ENCODE assay signal across 2 cellular contexts in the genomic region with DNA sequence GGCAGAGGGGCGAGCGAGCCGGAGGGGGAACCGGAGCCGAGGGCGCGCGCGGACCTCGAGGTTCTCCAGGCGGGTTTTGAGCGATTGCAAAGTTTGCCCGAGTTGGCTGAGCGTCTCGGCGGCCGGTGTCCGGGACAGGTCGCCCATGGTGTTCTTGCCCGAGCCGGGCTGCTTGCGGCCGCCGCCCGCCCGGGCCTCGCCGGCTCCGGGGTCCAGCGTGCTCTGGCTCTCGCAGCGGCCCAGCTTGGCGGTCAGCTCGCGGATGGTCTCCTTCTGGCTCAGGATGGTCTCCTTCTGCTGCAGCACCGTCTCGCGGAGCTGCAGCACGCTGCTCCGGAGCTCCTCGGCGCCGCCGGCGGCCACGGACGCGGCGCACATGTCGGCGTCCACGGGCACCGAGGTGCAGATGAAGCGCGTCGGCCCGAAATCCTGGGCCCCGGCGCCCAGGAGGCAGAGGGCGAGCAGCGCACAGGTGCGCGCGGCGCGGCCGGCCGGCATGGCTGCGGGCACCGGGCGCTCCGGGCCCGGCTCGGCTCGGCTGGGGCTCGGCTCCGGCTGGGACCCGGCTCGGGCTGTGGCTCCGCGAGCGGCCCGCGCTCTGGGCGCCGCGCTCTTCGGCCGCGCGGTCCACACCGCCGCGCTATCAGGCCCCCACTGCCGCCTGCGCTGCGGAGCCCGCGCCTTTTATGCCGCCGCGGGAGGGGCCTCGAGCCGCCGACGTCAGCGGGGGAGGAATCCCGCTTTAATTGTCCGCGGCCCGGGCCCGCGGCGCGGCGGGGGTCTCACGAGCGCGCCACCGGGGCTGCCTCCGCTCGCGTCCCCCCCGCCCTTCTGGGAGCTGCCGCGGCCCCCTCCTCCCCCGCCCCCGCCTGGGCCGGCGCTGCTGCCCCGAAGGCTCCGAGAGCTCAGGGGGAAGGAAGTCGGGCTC.
TF ChIP-seq lines count a peak whose summit lies in the region.

A gene with protein sequence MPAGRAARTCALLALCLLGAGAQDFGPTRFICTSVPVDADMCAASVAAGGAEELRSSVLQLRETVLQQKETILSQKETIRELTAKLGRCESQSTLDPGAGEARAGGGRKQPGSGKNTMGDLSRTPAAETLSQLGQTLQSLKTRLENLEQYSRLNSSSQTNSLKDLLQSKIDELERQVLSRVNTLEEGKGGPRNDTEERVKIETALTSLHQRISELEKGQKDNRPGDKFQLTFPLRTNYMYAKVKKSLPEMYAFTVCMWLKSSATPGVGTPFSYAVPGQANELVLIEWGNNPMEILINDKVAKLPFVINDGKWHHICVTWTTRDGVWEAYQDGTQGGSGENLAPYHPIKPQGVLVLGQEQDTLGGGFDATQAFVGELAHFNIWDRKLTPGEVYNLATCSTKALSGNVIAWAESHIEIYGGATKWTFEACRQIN (minus strand): TSS at position 659 of the 928 bp plus-strand sequence. CDS start 161 bp downstream, at position 498.

TF ChIP-seq in A549, 52 proteins besides CTCF, POLR2A, EP300 and RAD21 (continued from another document):
- TF ChIP-seq HEYL (CRISPR knock-in tag; IDR thresholded peaks at IDR 0.05): no peak
- TF ChIP-seq SREBF2 (IDR thresholded peaks at IDR 0.05): no peak
- TF ChIP-seq RARB (CRISPR knock-in tag; IDR thresholded peaks at IDR 0.05): no peak
- no peak for TF ChIP-seq GATA3 (IDR thresholded peaks at IDR 0.05; ENCODE audit: borderline replicate concordance)
- TF ChIP-seq, protein P1, sequence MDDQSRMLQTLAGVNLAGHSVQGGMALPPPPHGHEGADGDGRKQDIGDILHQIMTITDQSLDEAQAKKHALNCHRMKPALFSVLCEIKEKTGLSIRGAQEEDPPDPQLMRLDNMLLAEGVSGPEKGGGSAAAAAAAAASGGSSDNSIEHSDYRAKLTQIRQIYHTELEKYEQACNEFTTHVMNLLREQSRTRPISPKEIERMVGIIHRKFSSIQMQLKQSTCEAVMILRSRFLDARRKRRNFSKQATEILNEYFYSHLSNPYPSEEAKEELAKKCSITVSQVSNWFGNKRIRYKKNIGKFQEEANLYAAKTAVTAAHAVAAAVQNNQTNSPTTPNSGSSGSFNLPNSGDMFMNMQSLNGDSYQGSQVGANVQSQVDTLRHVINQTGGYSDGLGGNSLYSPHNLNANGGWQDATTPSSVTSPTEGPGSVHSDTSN (IDR thresholded peaks at IDR 0.05): no peak
- peak in 1 of 2 experiments; percentile 75; a peak in 3 of 5 replicates for TF ChIP-seq JUN (IDR thresholded peaks at IDR 0.05)
- TF ChIP-seq FOSL2 (IDR thresholded peaks at IDR 0.05): no peak
- TF ChIP-seq FOSL2 (CRISPR knock-in tag; IDR thresholded peaks at IDR 0.05): no peak
- no peak for TF ChIP-seq CHD2 (IDR thresholded peaks at IDR 0.05; ENCODE audit: low read length, partially characterized antibody)
- TF ChIP-seq KDM5A (IDR thresholded peaks at IDR 0.05): no peak
- TF ChIP-seq, protein P2, sequence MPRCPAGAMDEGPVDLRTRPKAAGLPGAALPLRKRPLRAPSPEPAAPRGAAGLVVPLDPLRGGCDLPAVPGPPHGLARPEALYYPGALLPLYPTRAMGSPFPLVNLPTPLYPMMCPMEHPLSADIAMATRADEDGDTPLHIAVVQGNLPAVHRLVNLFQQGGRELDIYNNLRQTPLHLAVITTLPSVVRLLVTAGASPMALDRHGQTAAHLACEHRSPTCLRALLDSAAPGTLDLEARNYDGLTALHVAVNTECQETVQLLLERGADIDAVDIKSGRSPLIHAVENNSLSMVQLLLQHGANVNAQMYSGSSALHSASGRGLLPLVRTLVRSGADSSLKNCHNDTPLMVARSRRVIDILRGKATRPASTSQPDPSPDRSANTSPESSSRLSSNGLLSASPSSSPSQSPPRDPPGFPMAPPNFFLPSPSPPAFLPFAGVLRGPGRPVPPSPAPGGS (IDR thresholded peaks at IDR 0.05): peak; percentile 69; the same call in 1 of the 3 replicates
- no peak for TF ChIP-seq KDM1A (IDR thresholded peaks at IDR 0.05; ENCODE audit: low read depth)
- no peak for TF ChIP-seq HDAC2 (IDR thresholded peaks at IDR 0.05)
- no peak for TF ChIP-seq FOXS1 (CRISPR knock-in tag; IDR thresholded peaks at IDR 0.05)
- TF ChIP-seq RFX5 (IDR thresholded peaks at IDR 0.05): no peak
- no peak for TF ChIP-seq BHLHE40 (IDR thresholded peaks at IDR 0.05; ENCODE audit: low read depth, low read length)
- no peak for TF ChIP-seq FOSB (CRISPR knock-in tag; IDR thresholded peaks at IDR 0.05)
- 0 out of 2 replicates have a peak, but pooled peaks have one; percentile 6 for TF ChIP-seq MYC (IDR thresholded peaks at IDR 0.05; ENCODE audit: borderline replicate concordance, low read length)
- TF ChIP-seq, protein P3, sequence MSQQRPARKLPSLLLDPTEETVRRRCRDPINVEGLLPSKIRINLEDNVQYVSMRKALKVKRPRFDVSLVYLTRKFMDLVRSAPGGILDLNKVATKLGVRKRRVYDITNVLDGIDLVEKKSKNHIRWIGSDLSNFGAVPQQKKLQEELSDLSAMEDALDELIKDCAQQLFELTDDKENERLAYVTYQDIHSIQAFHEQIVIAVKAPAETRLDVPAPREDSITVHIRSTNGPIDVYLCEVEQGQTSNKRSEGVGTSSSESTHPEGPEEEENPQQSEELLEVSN (IDR thresholded peaks at IDR 0.05; ENCODE audit: borderline replicate concordance, low read depth): peak; percentile 50

TF ChIP-seq in HEK293, 187 proteins besides CTCF, POLR2A, EP300 and RAD21 (continued from another document):
- TF ChIP-seq, protein P4, sequence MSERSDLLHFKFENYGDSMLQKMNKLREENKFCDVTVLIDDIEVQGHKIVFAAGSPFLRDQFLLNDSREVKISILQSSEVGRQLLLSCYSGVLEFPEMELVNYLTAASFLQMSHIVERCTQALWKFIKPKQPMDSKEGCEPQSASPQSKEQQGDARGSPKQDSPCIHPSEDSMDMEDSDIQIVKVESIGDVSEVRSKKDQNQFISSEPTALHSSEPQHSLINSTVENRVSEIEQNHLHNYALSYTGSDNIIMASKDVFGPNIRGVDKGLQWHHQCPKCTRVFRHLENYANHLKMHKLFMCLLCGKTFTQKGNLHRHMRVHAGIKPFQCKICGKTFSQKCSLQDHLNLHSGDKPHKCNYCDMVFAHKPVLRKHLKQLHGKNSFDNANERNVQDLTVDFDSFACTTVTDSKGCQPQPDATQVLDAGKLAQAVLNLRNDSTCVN (tag by site-specific recombination; optimal IDR thresholded peaks at IDR 0.05): peak; percentile 75
- TF ChIP-seq ZBTB20 (tag by site-specific recombination; IDR thresholded peaks at IDR 0.05) (no peak), ZNF747 (tag by site-specific recombination; IDR thresholded peaks at IDR 0.05) (no peak), ZNF768 (tag by site-specific recombination; IDR thresholded peaks at IDR 0.05) (no peak), ZNF16 (tag by site-specific recombination; IDR thresholded peaks at IDR 0.05; ENCODE audit: low read depth) (no peak), ZNF555 (tag by site-specific recombination; conservative IDR thresholded peaks at IDR 0.05) (no peak), ZNF560 (tag by site-specific recombination; IDR thresholded peaks at IDR 0.05; ENCODE audit: borderline replicate concordance) (no peak), ZNF776 (tag by site-specific recombination; IDR thresholded peaks at IDR 0.05; ENCODE audit: borderline replicate concordance) (no peak), GLIS1 (tag by site-specific recombination; IDR thresholded peaks at IDR 0.05) (peak; percentile 76; the same call in 1 of the 2 replicates), FEZF1 (tag by site-specific recombination; IDR thresholded peaks at IDR 0.05) (no peak), TRIM28 (IDR thresholded peaks at IDR 0.05; ENCODE audit: borderline replicate concordance, low read length) (no peak), ZNF596 (tag by site-specific recombination; IDR thresholded peaks at IDR 0.05) (peak; percentile 53)
- TF ChIP-seq, protein P5, sequence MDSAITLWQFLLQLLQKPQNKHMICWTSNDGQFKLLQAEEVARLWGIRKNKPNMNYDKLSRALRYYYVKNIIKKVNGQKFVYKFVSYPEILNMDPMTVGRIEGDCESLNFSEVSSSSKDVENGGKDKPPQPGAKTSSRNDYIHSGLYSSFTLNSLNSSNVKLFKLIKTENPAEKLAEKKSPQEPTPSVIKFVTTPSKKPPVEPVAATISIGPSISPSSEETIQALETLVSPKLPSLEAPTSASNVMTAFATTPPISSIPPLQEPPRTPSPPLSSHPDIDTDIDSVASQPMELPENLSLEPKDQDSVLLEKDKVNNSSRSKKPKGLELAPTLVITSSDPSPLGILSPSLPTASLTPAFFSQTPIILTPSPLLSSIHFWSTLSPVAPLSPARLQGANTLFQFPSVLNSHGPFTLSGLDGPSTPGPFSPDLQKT (IDR thresholded peaks at IDR 0.05; ENCODE audit: borderline replicate concordance, low read depth, low read length): no peak
- TF ChIP-seq, protein P6, sequence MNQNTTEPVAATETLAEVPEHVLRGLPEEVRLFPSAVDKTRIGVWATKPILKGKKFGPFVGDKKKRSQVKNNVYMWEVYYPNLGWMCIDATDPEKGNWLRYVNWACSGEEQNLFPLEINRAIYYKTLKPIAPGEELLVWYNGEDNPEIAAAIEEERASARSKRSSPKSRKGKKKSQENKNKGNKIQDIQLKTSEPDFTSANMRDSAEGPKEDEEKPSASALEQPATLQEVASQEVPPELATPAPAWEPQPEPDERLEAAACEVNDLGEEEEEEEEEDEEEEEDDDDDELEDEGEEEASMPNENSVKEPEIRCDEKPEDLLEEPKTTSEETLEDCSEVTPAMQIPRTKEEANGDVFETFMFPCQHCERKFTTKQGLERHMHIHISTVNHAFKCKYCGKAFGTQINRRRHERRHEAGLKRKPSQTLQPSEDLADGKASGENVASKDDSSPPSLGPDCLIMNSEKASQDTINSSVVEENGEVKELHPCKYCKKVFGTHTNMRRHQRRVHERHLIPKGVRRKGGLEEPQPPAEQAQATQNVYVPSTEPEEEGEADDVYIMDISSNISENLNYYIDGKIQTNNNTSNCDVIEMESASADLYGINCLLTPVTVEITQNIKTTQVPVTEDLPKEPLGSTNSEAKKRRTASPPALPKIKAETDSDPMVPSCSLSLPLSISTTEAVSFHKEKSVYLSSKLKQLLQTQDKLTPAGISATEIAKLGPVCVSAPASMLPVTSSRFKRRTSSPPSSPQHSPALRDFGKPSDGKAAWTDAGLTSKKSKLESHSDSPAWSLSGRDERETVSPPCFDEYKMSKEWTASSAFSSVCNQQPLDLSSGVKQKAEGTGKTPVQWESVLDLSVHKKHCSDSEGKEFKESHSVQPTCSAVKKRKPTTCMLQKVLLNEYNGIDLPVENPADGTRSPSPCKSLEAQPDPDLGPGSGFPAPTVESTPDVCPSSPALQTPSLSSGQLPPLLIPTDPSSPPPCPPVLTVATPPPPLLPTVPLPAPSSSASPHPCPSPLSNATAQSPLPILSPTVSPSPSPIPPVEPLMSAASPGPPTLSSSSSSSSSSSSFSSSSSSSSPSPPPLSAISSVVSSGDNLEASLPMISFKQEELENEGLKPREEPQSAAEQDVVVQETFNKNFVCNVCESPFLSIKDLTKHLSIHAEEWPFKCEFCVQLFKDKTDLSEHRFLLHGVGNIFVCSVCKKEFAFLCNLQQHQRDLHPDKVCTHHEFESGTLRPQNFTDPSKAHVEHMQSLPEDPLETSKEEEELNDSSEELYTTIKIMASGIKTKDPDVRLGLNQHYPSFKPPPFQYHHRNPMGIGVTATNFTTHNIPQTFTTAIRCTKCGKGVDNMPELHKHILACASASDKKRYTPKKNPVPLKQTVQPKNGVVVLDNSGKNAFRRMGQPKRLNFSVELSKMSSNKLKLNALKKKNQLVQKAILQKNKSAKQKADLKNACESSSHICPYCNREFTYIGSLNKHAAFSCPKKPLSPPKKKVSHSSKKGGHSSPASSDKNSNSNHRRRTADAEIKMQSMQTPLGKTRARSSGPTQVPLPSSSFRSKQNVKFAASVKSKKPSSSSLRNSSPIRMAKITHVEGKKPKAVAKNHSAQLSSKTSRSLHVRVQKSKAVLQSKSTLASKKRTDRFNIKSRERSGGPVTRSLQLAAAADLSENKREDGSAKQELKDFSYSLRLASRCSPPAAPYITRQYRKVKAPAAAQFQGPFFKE (tag by site-specific recombination; IDR thresholded peaks at IDR 0.05; ENCODE audit: borderline replicate concordance): no peak
- TF ChIP-seq, protein P7, sequence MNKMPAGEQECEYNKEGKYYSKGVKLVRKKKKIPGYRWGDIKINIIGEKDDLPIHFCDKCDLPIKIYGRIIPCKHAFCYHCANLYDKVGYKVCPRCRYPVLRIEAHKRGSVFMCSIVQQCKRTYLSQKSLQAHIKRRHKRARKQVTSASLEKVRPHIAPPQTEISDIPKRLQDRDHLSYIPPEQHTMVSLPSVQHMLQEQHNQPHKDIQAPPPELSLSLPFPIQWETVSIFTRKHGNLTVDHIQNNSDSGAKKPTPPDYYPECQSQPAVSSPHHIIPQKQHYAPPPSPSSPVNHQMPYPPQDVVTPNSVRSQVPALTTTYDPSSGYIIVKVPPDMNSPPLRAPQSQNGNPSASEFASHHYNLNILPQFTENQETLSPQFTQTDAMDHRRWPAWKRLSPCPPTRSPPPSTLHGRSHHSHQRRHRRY (tag by site-specific recombination; IDR thresholded peaks at IDR 0.05): no peak
- TF ChIP-seq, protein P8, sequence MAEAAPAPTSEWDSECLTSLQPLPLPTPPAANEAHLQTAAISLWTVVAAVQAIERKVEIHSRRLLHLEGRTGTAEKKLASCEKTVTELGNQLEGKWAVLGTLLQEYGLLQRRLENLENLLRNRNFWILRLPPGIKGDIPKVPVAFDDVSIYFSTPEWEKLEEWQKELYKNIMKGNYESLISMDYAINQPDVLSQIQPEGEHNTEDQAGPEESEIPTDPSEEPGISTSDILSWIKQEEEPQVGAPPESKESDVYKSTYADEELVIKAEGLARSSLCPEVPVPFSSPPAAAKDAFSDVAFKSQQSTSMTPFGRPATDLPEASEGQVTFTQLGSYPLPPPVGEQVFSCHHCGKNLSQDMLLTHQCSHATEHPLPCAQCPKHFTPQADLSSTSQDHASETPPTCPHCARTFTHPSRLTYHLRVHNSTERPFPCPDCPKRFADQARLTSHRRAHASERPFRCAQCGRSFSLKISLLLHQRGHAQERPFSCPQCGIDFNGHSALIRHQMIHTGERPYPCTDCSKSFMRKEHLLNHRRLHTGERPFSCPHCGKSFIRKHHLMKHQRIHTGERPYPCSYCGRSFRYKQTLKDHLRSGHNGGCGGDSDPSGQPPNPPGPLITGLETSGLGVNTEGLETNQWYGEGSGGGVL (tag by site-specific recombination; IDR thresholded peaks at IDR 0.05): peak; percentile 50; the same call in 1 of the 2 replicates
- TF ChIP-seq, protein P9, sequence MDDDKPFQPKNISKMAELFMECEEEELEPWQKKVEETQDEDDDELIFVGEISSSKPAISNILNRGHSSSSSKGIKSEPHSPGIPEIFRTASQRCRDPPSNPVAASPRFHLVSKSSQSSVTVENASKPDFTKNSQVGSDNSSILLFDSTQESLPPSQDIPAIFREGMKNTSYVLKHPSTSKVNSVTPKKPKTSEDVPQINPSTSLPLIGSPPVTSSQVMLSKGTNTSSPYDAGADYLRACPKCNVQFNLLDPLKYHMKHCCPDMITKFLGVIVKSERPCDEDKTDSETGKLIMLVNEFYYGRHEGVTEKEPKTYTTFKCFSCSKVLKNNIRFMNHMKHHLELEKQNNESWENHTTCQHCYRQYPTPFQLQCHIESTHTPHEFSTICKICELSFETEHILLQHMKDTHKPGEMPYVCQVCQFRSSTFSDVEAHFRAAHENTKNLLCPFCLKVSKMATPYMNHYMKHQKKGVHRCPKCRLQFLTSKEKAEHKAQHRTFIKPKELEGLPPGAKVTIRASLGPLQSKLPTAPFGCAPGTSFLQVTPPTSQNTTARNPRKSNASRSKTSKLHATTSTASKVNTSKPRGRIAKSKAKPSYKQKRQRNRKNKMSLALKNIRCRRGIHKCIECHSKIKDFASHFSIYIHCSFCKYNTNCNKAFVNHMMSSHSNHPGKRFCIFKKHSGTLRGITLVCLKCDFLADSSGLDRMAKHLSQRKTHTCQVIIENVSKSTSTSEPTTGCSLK (tag by site-specific recombination; IDR thresholded peaks at IDR 0.05): no peak
